In the genomic region with DNA sequence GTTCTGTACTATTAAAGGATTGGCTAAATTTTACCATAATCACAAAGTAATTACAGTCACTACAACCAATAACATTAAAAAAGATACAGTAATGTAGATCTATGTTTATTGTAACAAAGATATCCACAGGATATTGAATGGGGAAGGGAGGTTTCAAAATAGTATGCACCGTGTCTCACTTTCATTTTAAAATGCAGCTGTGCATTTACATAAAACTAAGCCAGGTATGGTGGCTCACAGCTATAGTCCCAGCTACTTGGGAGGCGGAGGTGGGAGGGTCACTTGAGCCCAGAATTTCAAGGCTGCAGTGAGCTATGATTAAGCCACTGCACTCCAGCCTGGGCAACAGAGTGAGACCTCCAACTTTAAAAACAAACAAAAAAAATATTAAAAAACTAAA, we compare ENCODE assay signal across 16 cellular contexts. TPM values are rescaled to one million over a fixed set of nuclear protein-coding genes. Genes with fewer than 3 reads are reported as not detected.
A peak's percentile ranks its signal among the peaks of the same experiment; 100 is the strongest.
DNase-seq lines count a peak whose midpoint lies in the region; ATAC-seq and TF ChIP-seq lines count a peak whose summit lies in the region.
"Had no signal": no experiment of that assay in that cellular context is flagged by ENCODE, and none has a peak within 500 bp of the region (broad histone marks: within the 10 kb centered on the region; RNA-seq: fewer than 3 reads in every experiment).

No MANE protein-coding gene starts in this region.

- ATAC-seq in GM18502 (IDR thresholded peaks at IDR 0.05; ENCODE audit: poor library complexity, unreplicated experiment) (peak; percentile 92), GM19455 (IDR thresholded peaks at IDR 0.05; ENCODE audit: unreplicated experiment) (peak; percentile 70), HG02759 (IDR thresholded peaks at IDR 0.05; ENCODE audit: unreplicated experiment) (peak; percentile 82), HG03521 (IDR thresholded peaks at IDR 0.05; ENCODE audit: unreplicated experiment) (peak; percentile 70)
- ATAC-seq: stimulated activated naive B cell treated with anti-CD40 and anti-IgM and Interleukin-4, amounts not matched to agents 10 μg/mL and 1 μg/mL and 100 μg/mL, for 72 hours had no signal

- no peak for DNase-seq in activated naive CD4-positive, alpha-beta T cell treated with anti-CD3 and anti-CD28 coated beads for 36 hours
- DNase-seq in foreskin melanocyte (no peak), NOMO-1 treated with dmso at 0.1 percent for 144 hours (lab: John Stamatoyannopoulos, UW; ENCODE audit: unreplicated experiment) (no peak), RWPE1 (ENCODE audit: low spot score) (no peak)
- DNase-seq: activated T-cell treated with anti-CD3 and anti-CD28 coated beads, Interleukin-2, amount 50 U/mL, for 48 hours; DMS153; IMR-90; posterior cingulate gyrus; stimulated activated CD4-positive, alpha-beta T cell treated with anti-CD3 and anti-CD28 coated beads, Interleukin-1b, Interleukin-23, amount 100 ng/mL, for 48 hours; stimulated activated naive B cell treated with anti-CD40 and anti-IgM and Interleukin-4, amounts not matched to agents 10 μg/mL and 1 μg/mL and 100 μg/mL, for 72 hours had no signal

- H3K36me3 Mint-ChIP-seq in activated naive CD4-positive, alpha-beta T cell treated with anti-CD3 and anti-CD28 coated beads for 36 hours (ENCODE audit: low read depth): peaks cover 51% of the 10 kb centered on the region

- no peak overlapping the region for H3K4me3 Mint-ChIP-seq in activated naive CD4-positive, alpha-beta T cell treated with anti-CD3 and anti-CD28 coated beads for 36 hours
- H3K4me3 Mint-ChIP-seq: mesothelial cell of epicardium; stimulated activated naive B cell treated with anti-CD40 and anti-IgM and Interleukin-4, amounts not matched to agents 10 μg/mL and 1 μg/mL and 100 μg/mL, for 72 hours had no signal

- no peaks in the 10 kb centered on the region for H3K4me1 Mint-ChIP-seq in activated naive CD4-positive, alpha-beta T cell treated with anti-CD3 and anti-CD28 coated beads for 36 hours (ENCODE audit: low read depth)
- H3K4me1 Mint-ChIP-seq: mesothelial cell of epicardium; stimulated activated naive B cell treated with anti-CD40 and anti-IgM and Interleukin-4, amounts not matched to agents 10 μg/mL and 1 μg/mL and 100 μg/mL, for 72 hours had no signal

- no peaks in the 10 kb centered on the region for H3K27me3 Mint-ChIP-seq in activated naive CD4-positive, alpha-beta T cell treated with anti-CD3 and anti-CD28 coated beads for 36 hours (ENCODE audit: low read depth)
- H3K27me3 Mint-ChIP-seq: stimulated activated naive B cell treated with anti-CD40 and anti-IgM and Interleukin-4, amounts not matched to agents 10 μg/mL and 1 μg/mL and 100 μg/mL, for 72 hours had no signal

- no peak overlapping the region for H3K27ac ChIP-seq in RWPE1

- H3K9me3 Mint-ChIP-seq in activated naive CD4-positive, alpha-beta T cell treated with anti-CD3 and anti-CD28 coated beads for 36 hours: no peaks in the 10 kb centered on the region
- H3K9me3 Mint-ChIP-seq: mesothelial cell of epicardium; stimulated activated naive B cell treated with anti-CD40 and anti-IgM and Interleukin-4, amounts not matched to agents 10 μg/mL and 1 μg/mL and 100 μg/mL, for 72 hours had no signal

- POLR2A ChIA-PET in RWPE1 (lab: Yijun Ruan, JAX; ENCODE audit: low non-redundant PET): no interaction called here

- CTCF ChIA-PET in activated naive CD4-positive, alpha-beta T cell treated with anti-CD3 and anti-CD28 coated beads for 36 hours (lab: Charles Lee): interaction anchor here (1.2 kb wide), 1 partner anchor 11 kb away, joined by 3 read pairs; no protein-coding TSS in a partner anchor
- CTCF ChIA-PET in RWPE1 (lab: Yijun Ruan, JAX): interaction anchor here (0.6 kb wide), 1 partner anchor 1359 kb away, joined by 3 read pairs; no protein-coding TSS in a partner anchor

- no peak for TF ChIP-seq CTCF in RWPE1 (conservative IDR thresholded peaks at IDR 0.05; ENCODE audit: low read depth)

- intact Hi-C loops in activated naive CD4-positive, alpha-beta T cell treated with anti-CD3 and anti-CD28 coated beads for 36 hours (cut with micrococcal nuclease): no loop called here

- no peak overlapping the region for H3K27ac Mint-ChIP-seq in activated naive CD4-positive, alpha-beta T cell treated with anti-CD3 and anti-CD28 coated beads for 36 hours
- H3K27ac Mint-ChIP-seq: stimulated activated naive B cell treated with anti-CD40 and anti-IgM and Interleukin-4, amounts not matched to agents 10 μg/mL and 1 μg/mL and 100 μg/mL, for 72 hours had no signal

RNA-seq across cellular contexts. Expression of a gene that starts 8.5 kb away (rescaled TPM):
- 100 to 1,000 TPM; 200 to 212 TPM for total RNA-seq in activated naive CD4-positive, alpha-beta T cell treated with anti-CD3 and anti-CD28 coated beads for 36 hours

RNA-seq across cellular contexts. Expression of a gene that starts 29.7 kb away (rescaled TPM):
- under 1 TPM; 0.21 to 0.27 TPM for total RNA-seq in activated naive CD4-positive, alpha-beta T cell treated with anti-CD3 and anti-CD28 coated beads for 36 hours
- total RNA-seq: SK-MEL-5 had no signal

RNA-seq across cellular contexts. Expression of a gene that starts 39.9 kb away (rescaled TPM):
- 100 to 1,000 TPM; 361 to 370 TPM for total RNA-seq in activated naive CD4-positive, alpha-beta T cell treated with anti-CD3 and anti-CD28 coated beads for 36 hours

RNA-seq across cellular contexts. Expression of a gene that starts 40.5 kb away (rescaled TPM):
- 10 to 100 TPM; 35.2 to 40.6 TPM for total RNA-seq in activated naive CD4-positive, alpha-beta T cell treated with anti-CD3 and anti-CD28 coated beads for 36 hours
